Comparison of ENCODE assay signal across 8 cellular contexts in genomic region chr5:179803651-179804598, GRCh38. TPM values are rescaled to one million over a fixed set of nuclear protein-coding genes. Genes with fewer than 3 reads are reported as not detected.
DNase-seq lines count a peak whose midpoint lies in the region; ATAC-seq and TF ChIP-seq lines count a peak whose summit lies in the region.

No MANE protein-coding gene starts in this region.

- H3K9me3 Mint-ChIP-seq in endodermal cell = no peaks in the 10 kb centered on the region

- H3K4me3 ChIP-seq in endodermal cell (ENCODE audit: low read length) (no peak overlapping the region), spleen (peak overlapping the region in 2 of 8 donors; percentile 75 to 76), body of pancreas (no peak overlapping the region)

- peaks cover 26% of the 10 kb centered on the region for H3K36me3 ChIP-seq in endodermal cell (ENCODE audit: control insufficient read depth, insufficient read depth, low read length)
- H3K36me3 ChIP-seq in spleen = peaks cover 0 to 27% (median 24%) of the 10 kb centered on the region in 6 donors
- peaks cover 0 to 11% of the 10 kb centered on the region in 2 donors for H3K36me3 ChIP-seq in body of pancreas (replicated peaks in 1 of 2; ENCODE audit: insufficient read depth in 1 of 2, low read depth in 2 of 2)

- peak; percentile 15 to 34 for ATAC-seq in activated CD4-positive, CD25-positive, alpha-beta regulatory T cell treated with anti-CD3 and anti-CD28 coated beads, Interleukin-2, amount 50 U/mL, for 24 hours
- ATAC-seq in body of pancreas (no peak), GM19463 (IDR thresholded peaks at IDR 0.05; ENCODE audit: unreplicated experiment) (no peak)

- no peaks in the 10 kb centered on the region for H3K27me3 Mint-ChIP-seq in endodermal cell (ENCODE audit: insufficient read depth)

- 82 to 84% methylated on average over 15 to 20 of the region's 20 CpGs for WGBS in endodermal cell (ENCODE audit: insufficient coverage in 1 of 2, insufficient read length in 1 of 2), 2 experiments
- WGBS in spleen, 5 donors = 43 to 54% (median 46%) methylated on average over 16 to 20 of the region's 20 CpGs
- WGBS in body of pancreas, 2 donors = 57 to 59% methylated on average over 12 to 19 of the region's 20 CpGs

- H3K9ac ChIP-seq in endodermal cell (ENCODE audit: extremely low read depth, low read length, poor library complexity, severe bottlenecking) = no peak overlapping the region

- no peak overlapping the region for H3K27ac Mint-ChIP-seq in endodermal cell

- H3K27ac ChIP-seq in endodermal cell (ENCODE audit: low read depth, low read length) (no peak overlapping the region), spleen (peak overlapping the region in 5 of 8 donors; percentile 2 to 96 (median 51)), body of pancreas (peak overlapping the region in 2 of 4 donors; percentile 32 to 94)

- H3K4me3 Mint-ChIP-seq in endodermal cell = peak overlapping the region; percentile 73

- no peak for TF ChIP-seq POLR2A in spleen (IDR thresholded peaks at IDR 0.05)
- no peak for TF ChIP-seq POLR2A in body of pancreas (IDR thresholded peaks at IDR 0.05)

- no peak for DNase-seq in activated CD4-positive, CD25-positive, alpha-beta regulatory T cell (lab: John Stamatoyannopoulos, UW)
- DNase-seq in SKM-1 (lab: John Stamatoyannopoulos, UW; ENCODE audit: unreplicated experiment) (peak; percentile 74), endodermal cell (peak; percentile 43), spleen (peak; percentile 81), body of pancreas (no peak), cardiac septum (ENCODE audit: low spot score) (no peak)

- peaks cover 13% of the 10 kb centered on the region for H3K4me1 Mint-ChIP-seq in endodermal cell

- H3K4me1 ChIP-seq in endodermal cell (ENCODE audit: control insufficient read depth, insufficient read depth, low read length) = peaks cover 2% of the 10 kb centered on the region
- peaks cover 28 to 68% (median 56%) of the 10 kb centered on the region in 6 donors for H3K4me1 ChIP-seq in spleen
- H3K4me1 ChIP-seq in body of pancreas = peaks cover 52% of the 10 kb centered on the region

- no peak for TF ChIP-seq CTCF in endodermal cell (conservative IDR thresholded peaks at IDR 0.05)
- TF ChIP-seq CTCF in spleen (IDR thresholded peaks at IDR 0.05 in 8 of 11, conservative IDR thresholded peaks at IDR 0.05 in 3 of 11) = no peak
- no peak for TF ChIP-seq CTCF in body of pancreas (IDR thresholded peaks at IDR 0.05)

- no peaks in the 10 kb centered on the region for H3K27me3 ChIP-seq in endodermal cell (ENCODE audit: control insufficient read depth, insufficient read depth, low read length, poor library complexity, severe bottlenecking)
- H3K27me3 ChIP-seq in spleen (replicated peaks in 1 of 7) = no peaks in the 10 kb centered on the region
- no peaks in the 10 kb centered on the region for H3K27me3 ChIP-seq in body of pancreas

- no peaks in the 10 kb centered on the region for H3K9me3 ChIP-seq in endodermal cell (ENCODE audit: control insufficient read depth, low read length)
- no peaks in the 10 kb centered on the region for H3K9me3 ChIP-seq in spleen
- no peaks in the 10 kb centered on the region for H3K9me3 ChIP-seq in body of pancreas

- H3K36me3 Mint-ChIP-seq in endodermal cell (ENCODE audit: low read depth) = peaks cover 14% of the 10 kb centered on the region

- intact Hi-C loops in spleen (cut with DNase I; ENCODE audit: low total_unique reads) (loop anchor here (10.0 kb wide), 1 partner anchor 51 kb away; the partner anchor contains the start of gene MRNIP), body of pancreas (cut with DNase I) (loop anchor here (10.0 kb wide), 1 partner anchor 101 kb away; the partner anchor contains the start of gene TBC1D9B), cardiac septum (cut with DNase I) (no loop called here)

RNA-seq across cellular contexts. Expression of gene MGAT4B, which starts 2.7 kb away (rescaled TPM):
- 100 to 1,000 TPM; 165 to 177 TPM for total RNA-seq in endodermal cell
- polyA plus RNA-seq in endodermal cell (2013, experiment 1 of 2) = 75.1 TPM
- polyA plus RNA-seq in endodermal cell (2013, experiment 2 of 2) = 66.4 TPM
- total RNA-seq in spleen = 100 to 1,000 TPM in 2 of 7 donors, 10 to 100 TPM in 5; 76.8 to 117 (median 87.7) TPM
- polyA plus RNA-seq in spleen = 10 to 100 TPM; 34.9 to 49.3 (median 35.8) TPM
- 10 to 100 TPM; 89.0 to 90.0 TPM for total RNA-seq in body of pancreas
- total RNA-seq in cardiac septum = 160 TPM

RNA-seq across cellular contexts. Expression of gene LTC4S, which starts 10.1 kb away (rescaled TPM):
- total RNA-seq in endodermal cell (1 to 10 TPM; 5.7 to 6.3 TPM), spleen (10 to 100 TPM in 3 of 7 donors, 1 to 10 TPM in 4; 4.0 to 24.2 (median 9.2) TPM), body of pancreas (10 to 100 TPM; 10.6 to 16.2 TPM), cardiac septum (12.8 TPM)
- 1.4 TPM for polyA plus RNA-seq in endodermal cell (2013, experiment 1 of 2)
- 1.6 TPM for polyA plus RNA-seq in endodermal cell (2013, experiment 2 of 2)
- polyA plus RNA-seq in spleen = 10 to 100 TPM in 1 of 3 donors, 1 to 10 TPM in 2; 3.1 to 14.9 (median 3.8) TPM

RNA-seq across cellular contexts. Expression of gene SQSTM1, which starts 16.8 kb away (rescaled TPM):
- total RNA-seq in endodermal cell (100 to 1,000 TPM; 134 to 172 TPM), spleen (100 to 1,000 TPM; 241 to 328 (median 311) TPM), body of pancreas (100 to 1,000 TPM; 249 to 606 TPM), cardiac septum (372 TPM)
- 48.3 TPM for polyA plus RNA-seq in endodermal cell (2013, experiment 1 of 2)
- polyA plus RNA-seq in endodermal cell (2013, experiment 2 of 2) = 43.6 TPM
- 100 to 1,000 TPM; 105 to 185 (median 126) TPM for polyA plus RNA-seq in spleen

RNA-seq across cellular contexts. Expression of gene MRNIP, which starts 54.7 kb away (rescaled TPM):
- total RNA-seq in endodermal cell (10 to 100 TPM; 45.8 to 55.3 TPM), spleen (10 to 100 TPM; 46.2 to 88.4 (median 48.0) TPM), body of pancreas (10 to 100 TPM; 23.4 to 34.8 TPM), cardiac septum (15.3 TPM)
- polyA plus RNA-seq in endodermal cell (2013, experiment 1 of 2) = 34.7 TPM
- 32.0 TPM for polyA plus RNA-seq in endodermal cell (2013, experiment 2 of 2)
- polyA plus RNA-seq in spleen = 100 to 1,000 TPM in 1 of 3 donors, 10 to 100 TPM in 2; 34.9 to 107 (median 58.7) TPM

Comparison
In these comparisons a context has a peak if more than half of its experiments do, and no peak if none do; other contexts are left out.
1. ATAC-seq: peak in activated CD4-positive, CD25-positive, alpha-beta regulatory T cell treated with anti-CD3 and anti-CD28 coated beads, Interleukin-2, amount 50 U/mL, for 24 hours (2 of 2); none in body of pancreas (single experiment) and GM19463 (single experiment).
2. DNase-seq: peak in SKM-1 (single experiment), endodermal cell (single experiment) and spleen (single experiment); none in activated CD4-positive, CD25-positive, alpha-beta regulatory T cell (0 of 4), body of pancreas (0 of 4) and cardiac septum (single experiment).